In genomic region chr5:158074992-158075769, GRCh38 we compare ENCODE assay signal across 8 cellular contexts.
A peak's percentile ranks its signal among the peaks of the same experiment; 100 is the strongest.
DNase-seq lines count a peak whose midpoint lies in the region; ATAC-seq and TF ChIP-seq lines count a peak whose summit lies in the region.

No MANE protein-coding gene starts in this region.

- H3K36me3 ChIP-seq in iPS-18a (ENCODE audit: control insufficient read depth, low read depth, low read length) (no peaks in the 10 kb centered on the region), skeletal muscle tissue (ENCODE audit: control insufficient read depth in 3 of 3, insufficient read depth in 3 of 3, low read length in 3 of 3) (no peaks in the 10 kb centered on the region)

- H3K27ac Mint-ChIP-seq in T-helper 17 cell: no peak overlapping the region
- H3K27ac Mint-ChIP-seq in brain: peak overlapping the region in 4 of 5 experiments; percentile 34 to 84 (median 76)

- peak; percentile 19 for DNase-seq in COLO668 (lab: John Stamatoyannopoulos, UW; ENCODE audit: unreplicated experiment)
- DNase-seq in NCI-H1048 (lab: John Stamatoyannopoulos, UW): peak; percentile 34
- DNase-seq in T-helper 17 cell: peak in 2 of 3 donors; percentile 12 to 29

- H3K4me1 ChIP-seq in iPS-18a (ENCODE audit: control insufficient read depth, low read depth, low read length) (peaks cover 9% of the 10 kb centered on the region), skeletal muscle tissue (ENCODE audit: control insufficient read depth in 3 of 3, insufficient read depth in 3 of 3, low read length in 3 of 3) (peaks cover 0 to 3% (median 0%) of the 10 kb centered on the region in 3 donors)

- H3K4me3 ChIP-seq in iPS-18a (ENCODE audit: low read length) (no peak overlapping the region), skeletal muscle tissue (ENCODE audit: low read length in 3 of 3) (peak overlapping the region; percentile 13 to 52 (median 30))

- peak overlapping the region; percentile 66 for H3K27ac ChIP-seq in iPS-18a (ENCODE audit: low read length)
- H3K27ac ChIP-seq in skeletal muscle tissue (ENCODE audit: low read depth, low read length): no peak overlapping the region

- ATAC-seq in GM21528 (IDR thresholded peaks at IDR 0.05; ENCODE audit: low FRiP score, unreplicated experiment) (peak; percentile 79), T-helper 17 cell (peak; percentile 88), GM19452 (IDR thresholded peaks at IDR 0.05; ENCODE audit: unreplicated experiment) (no peak)

- H3K9me3 ChIP-seq in T-helper 17 cell (ENCODE audit: control insufficient read depth, low read length, poor library complexity, severe bottlenecking) (no peaks in the 10 kb centered on the region), iPS-18a (ENCODE audit: control insufficient read depth, low read depth, low read length) (no peaks in the 10 kb centered on the region), skeletal muscle tissue (ENCODE audit: control insufficient read depth in 3 of 3, low read length in 3 of 3) (no peaks in the 10 kb centered on the region)

- H3K9ac ChIP-seq in iPS-18a (ENCODE audit: low read length) (peak overlapping the region; percentile 46), skeletal muscle tissue (ENCODE audit: low read depth in 1 of 3, low read length in 3 of 3) (peak overlapping the region in 1 of 3 donors; percentile 53)

- H3K27me3 ChIP-seq in iPS-18a (ENCODE audit: control insufficient read depth, insufficient read depth, low read length) (no peaks in the 10 kb centered on the region), skeletal muscle tissue (ENCODE audit: control insufficient read depth in 3 of 3, insufficient read depth in 3 of 3, low read length in 3 of 3) (no peaks in the 10 kb centered on the region)

- H3K4me3 Mint-ChIP-seq in T-helper 17 cell (no peak overlapping the region), brain (peak overlapping the region; percentile 2 to 74 (median 20))

- H3K4me1 Mint-ChIP-seq in T-helper 17 cell: peaks cover 5% of the 10 kb centered on the region
- peaks cover 24% of the 10 kb centered on the region for H3K4me1 Mint-ChIP-seq in brain

- H3K36me3 Mint-ChIP-seq in T-helper 17 cell (ENCODE audit: low read depth): no peaks in the 10 kb centered on the region
- H3K36me3 Mint-ChIP-seq in brain: no peaks in the 10 kb centered on the region

- peak; percentile 69 to 87 for TF ChIP-seq CTCF in brain (conservative IDR thresholded peaks at IDR 0.05)

- H3K9me3 Mint-ChIP-seq in brain: peaks cover 0 to 4% (median 0%) of the 10 kb centered on the region in 5 experiments

- peaks cover 27% of the 10 kb centered on the region for H3K27me3 Mint-ChIP-seq in T-helper 17 cell
- H3K27me3 Mint-ChIP-seq in brain: peaks cover 8% of the 10 kb centered on the region
